ENCODE assay signal across 17 cellular contexts in genomic region chr3:126481808-126482502, GRCh38. TPM values are rescaled to one million over a fixed set of nuclear protein-coding genes. Genes with fewer than 3 reads are reported as not detected.
A peak's percentile ranks its signal among the peaks of the same experiment; 100 is the strongest.
DNase-seq lines count a peak whose midpoint lies in the region; TF ChIP-seq lines count a peak whose summit lies in the region.
"Had no signal": no experiment of that assay in that cellular context is flagged by ENCODE, and none has a peak within 500 bp of the region (broad histone marks: within the 10 kb centered on the region; RNA-seq: fewer than 3 reads in every experiment).

No MANE protein-coding gene starts in this region.

- no peak for TF ChIP-seq EP300 in SK-N-SH (IDR thresholded peaks at IDR 0.05; ENCODE audit: borderline replicate concordance in 1 of 2, low read depth in 1 of 2, low read length in 1 of 2)

- TF ChIP-seq CTCF in SK-N-SH (IDR thresholded peaks at IDR 0.05) (no peak), testis (IDR thresholded peaks at IDR 0.05) (no peak), GM10248 (IDR thresholded peaks at IDR 0.05; ENCODE audit: control extremely low read depth, extremely low read depth, low read depth, missing control alignments) (no peak)

- POLR2A ChIA-PET in SK-N-SH (lab: Yijun Ruan, JAX) = interaction anchor here (1.0 kb wide), 1 partner anchor 9 kb away, joined by 3 read pairs; no protein-coding TSS in a partner anchor
- POLR2A ChIA-PET in GM10248 (lab: Yijun Ruan, JAX) = no interaction called here

- peak overlapping the region; percentile 20 for H3K27ac Mint-ChIP-seq in activated CD4-positive, alpha-beta T cell treated with anti-CD3 and anti-CD28 coated beads, Interleukin-2, amount 10 ng/mL, durations not matched to agents 24 days and 14 days
- H3K27ac Mint-ChIP-seq: activated CD4-positive, alpha-beta T cell treated with anti-CD3 and anti-CD28 coated beads, Interleukin-2, amount 10 ng/mL, durations not matched to agents 7 days and 5 days; endodermal cell had no signal

- TF ChIP-seq RAD21 in SK-N-SH (IDR thresholded peaks at IDR 0.05; ENCODE audit: low read length) = no peak

- no peak for TF ChIP-seq POLR2A in testis (IDR thresholded peaks at IDR 0.05)

- CTCF ChIA-PET in SK-N-SH (lab: Yijun Ruan, JAX) = interaction anchor here (1.0 kb wide), 1 partner anchor 41 kb away, joined by 3 read pairs; no protein-coding TSS in a partner anchor
- CTCF ChIA-PET in GM10248 (lab: Yijun Ruan, JAX) = interaction anchor here (1.5 kb wide), 1 partner anchor 31 kb away, joined by 4 read pairs; no protein-coding TSS in a partner anchor

- no peak overlapping the region for H3K4me3 ChIP-seq in SK-N-SH (ENCODE audit: low read depth in 2 of 2, low read length in 1 of 2)
- H3K4me3 ChIP-seq in testis = no peak overlapping the region
- H3K4me3 ChIP-seq: A549, body of pancreas had no signal

- intact Hi-C loops in activated CD4-positive, alpha-beta T cell treated with anti-CD3 and anti-CD28 coated beads, Interleukin-2, amount 10 ng/mL, durations not matched to agents 24 days and 14 days (cut with micrococcal nuclease) = no loop called here
- intact Hi-C loops in testis (cut with DNase I; ENCODE audit: low total_unique reads) = no loop called here

- H3K79me2 ChIP-seq in SK-N-SH (ENCODE audit: insufficient read depth) = no peaks in the 10 kb centered on the region

- H3K9ac ChIP-seq in SK-N-SH = no peak overlapping the region

- H3K27me3 ChIP-seq in SK-N-SH (ENCODE audit: insufficient read depth) (no peaks in the 10 kb centered on the region), testis (no peaks in the 10 kb centered on the region)
- H3K27me3 ChIP-seq: body of pancreas, neutrophil had no signal

- H3K4me2 ChIP-seq in SK-N-SH = no peak overlapping the region
- H3K4me2 ChIP-seq: A549 had no signal

- H3K9me3 ChIP-seq in SK-N-SH (no peaks in the 10 kb centered on the region), testis (no peaks in the 10 kb centered on the region)
- H3K9me3 ChIP-seq: A549, body of pancreas, neutrophil had no signal

- H3K9me3 Mint-ChIP-seq in activated CD4-positive, alpha-beta T cell treated with anti-CD3 and anti-CD28 coated beads, Interleukin-2, amount 10 ng/mL, durations not matched to agents 24 days and 14 days = no peaks in the 10 kb centered on the region
- H3K9me3 Mint-ChIP-seq: activated CD4-positive, alpha-beta T cell treated with anti-CD3 and anti-CD28 coated beads, Interleukin-2, amount 10 ng/mL, durations not matched to agents 7 days and 5 days; endodermal cell had no signal

- H3K36me3 Mint-ChIP-seq in activated CD4-positive, alpha-beta T cell treated with anti-CD3 and anti-CD28 coated beads, Interleukin-2, amount 10 ng/mL, durations not matched to agents 24 days and 14 days (ENCODE audit: low read depth) = no peaks in the 10 kb centered on the region

- peaks cover 6% of the 10 kb centered on the region for H3F3A ChIP-seq in SK-N-SH (replicated peaks; ENCODE audit: insufficient read depth)

- H3K27ac ChIP-seq in SK-N-SH (ENCODE audit: low read depth in 2 of 2, low read length in 1 of 2) (peak overlapping the region in 1 of 2 experiments; percentile 80; a peak in 2 of 4 replicates), testis (no peak overlapping the region)
- H3K27ac ChIP-seq: A549, body of pancreas, neutrophil had no signal

- H3K4me1 ChIP-seq in SK-N-SH (ENCODE audit: control insufficient read depth in 1 of 2, insufficient read depth in 2 of 2, low read depth in 1 of 2, low read length in 1 of 2) = peaks cover 0 to 34% of the 10 kb centered on the region in 2 experiments; a peak in 1 of 4 replicates
- H3K4me1 ChIP-seq in testis = peaks cover 1% of the 10 kb centered on the region
- H3K4me1 ChIP-seq: A549, body of pancreas had no signal

- peaks cover 10% of the 10 kb centered on the region for H3K4me1 Mint-ChIP-seq in activated CD4-positive, alpha-beta T cell treated with anti-CD3 and anti-CD28 coated beads, Interleukin-2, amount 10 ng/mL, durations not matched to agents 24 days and 14 days

- H3K27me3 Mint-ChIP-seq in activated CD4-positive, alpha-beta T cell treated with anti-CD3 and anti-CD28 coated beads, Interleukin-2, amount 10 ng/mL, durations not matched to agents 24 days and 14 days = peaks cover 3% of the 10 kb centered on the region
- H3K27me3 Mint-ChIP-seq: activated CD4-positive, alpha-beta T cell treated with anti-CD3 and anti-CD28 coated beads, Interleukin-2, amount 10 ng/mL, durations not matched to agents 7 days and 5 days had no signal

- H4K20me1 ChIP-seq in SK-N-SH (ENCODE audit: insufficient read depth) = no peaks in the 10 kb centered on the region

- 70% methylated on average over 13 of the region's 16 CpGs for WGBS in SK-N-SH (ENCODE audit: low lambda C conversion rate)
- 75 to 82% methylated on average over 11 to 16 of the region's 16 CpGs for whole genome bisulfite sequencing in testis, 2 donors

- DNase-seq in activated CD4-positive, alpha-beta T cell treated with anti-CD3 and anti-CD28 coated beads, Interleukin-2, amount 10 ng/mL, durations not matched to agents 24 days and 14 days = no peak
- no peak for DNase-seq in activated CD4-positive, alpha-beta T cell treated with anti-CD3 and anti-CD28 coated beads, Interleukin-2, amount 50 U/mL, for 1 hour
- peak; percentile 77 for DNase-seq in SK-N-SH
- DNase-seq in glomerular visceral epithelial cell (ENCODE audit: extremely low spot score) = peak; percentile 68
- peak; percentile 48 for DNase-seq in testis
- no peak for DNase-seq in GM10248 (ENCODE audit: extremely low spot score)
- DNase-seq in NCI-H2029 treated with DMSO at 0.1 percent for 48 hours (lab: John Stamatoyannopoulos, UW) = no peak
- no peak for DNase-seq in NCI-H1930 (lab: John Stamatoyannopoulos, UW)
- DNase-seq: activated CD4-positive, alpha-beta T cell treated with anti-CD3 and anti-CD28 coated beads, Interleukin-2, amount 10 ng/mL, durations not matched to agents 7 days and 5 days; activated effector memory CD4-positive, alpha-beta T cell treated with Interleukin-2 at 50 U/mL for 16 hours; endodermal cell; PC-3 had no signal

- H3K9me2 ChIP-seq in SK-N-SH = no peaks in the 10 kb centered on the region

- H3K36me3 ChIP-seq in SK-N-SH (replicated peaks in 1 of 2; ENCODE audit: control insufficient read depth in 1 of 2, insufficient read depth in 2 of 2, low read length in 1 of 2) (no peaks in the 10 kb centered on the region), testis (ENCODE audit: low read depth, missing control alignments) (no peaks in the 10 kb centered on the region)
- H3K36me3 ChIP-seq: neutrophil had no signal

- no peak overlapping the region for H2AFZ ChIP-seq in SK-N-SH (ENCODE audit: low read depth)

- no peak overlapping the region for H3K4me3 Mint-ChIP-seq in activated CD4-positive, alpha-beta T cell treated with anti-CD3 and anti-CD28 coated beads, Interleukin-2, amount 10 ng/mL, durations not matched to agents 24 days and 14 days
- H3K4me3 Mint-ChIP-seq: activated CD4-positive, alpha-beta T cell treated with anti-CD3 and anti-CD28 coated beads, Interleukin-2, amount 10 ng/mL, durations not matched to agents 7 days and 5 days; endodermal cell had no signal

TF ChIP-seq in SK-N-SH, 30 proteins besides CTCF, POLR2A, EP300 and RAD21 (continues in another document):
- TF ChIP-seq MEF2A (IDR thresholded peaks at IDR 0.05; ENCODE audit: borderline replicate concordance, low read depth) (no peak), RXRA (IDR thresholded peaks at IDR 0.05; ENCODE audit: borderline replicate concordance, low read depth) (no peak), EZH2phosphoT487 (IDR thresholded peaks at IDR 0.05; ENCODE audit: borderline replicate concordance, low read depth) (no peak), GATA2 (CRISPR knock-in tag; IDR thresholded peaks at IDR 0.05) (no peak), IRF3 (IDR thresholded peaks at IDR 0.05; ENCODE audit: low read depth, low read length) (no peak)

RNA-seq across cellular contexts. Expression of gene ZXDC, which starts 6.3 kb away (rescaled TPM):
- total RNA-seq in activated CD4-positive, alpha-beta T cell treated with anti-CD3 and anti-CD28 coated beads, Interleukin-2, amount 10 ng/mL, durations not matched to agents 24 days and 14 days = 29.2 and 29.4 TPM in 2 replicates
- polyA plus RNA-seq in SK-N-SH (2012; rRNA removed) (8.5 and 9.1 TPM in 2 replicates), testis (ENCODE audit: insufficient read depth, low read depth, low replicate concordance) (25.6 TPM)
- 4.4 and 6.4 TPM in 2 replicates for polyA plus RNA-seq in SK-N-SH (2012; cell fraction: cytosol; rRNA removed)
- 25.7 and 27.7 TPM in 2 replicates for polyA plus RNA-seq in SK-N-SH (2012; cell fraction: nucleus; rRNA removed)
- total RNA-seq in testis = 10 to 100 TPM; 78.9 to 80.3 TPM

RNA-seq across cellular contexts. Expression of gene UROC1, which starts 35.6 kb away (rescaled TPM):
- not detected in 2 replicates for total RNA-seq in activated CD4-positive, alpha-beta T cell treated with anti-CD3 and anti-CD28 coated beads, Interleukin-2, amount 10 ng/mL, durations not matched to agents 24 days and 14 days
- polyA plus RNA-seq in SK-N-SH (2012; rRNA removed) (not detected in 2 replicates), testis (ENCODE audit: insufficient read depth, low read depth, low replicate concordance) (0.34 TPM)
- polyA plus RNA-seq in SK-N-SH (2012; cell fraction: cytosol; rRNA removed) = not detected in 2 replicates
- 0.05 TPM in 1 of 2 replicates, not detected in the other for polyA plus RNA-seq in SK-N-SH (2012; cell fraction: nucleus; rRNA removed)
- 1 to 10 TPM in 1 of 2 donors, under 1 TPM in 1; 0.25 to 1.0 TPM for total RNA-seq in testis
- total RNA-seq: activated CD4-positive, alpha-beta T cell treated with anti-CD3 and anti-CD28 coated beads, Interleukin-2, amount 10 ng/mL, durations not matched to agents 7 days and 5 days; body of pancreas; endodermal cell; lower leg skin; PC-3; T-helper 2 cell treated with Interferon-gamma antibody and Interleukin-4, amounts not matched to agents 100 ng/mL and 5 ng/mL, for 36 hours had no signal
- polyA plus RNA-seq: A549 had no signal

RNA-seq across cellular contexts. Expression of gene CHST13, which starts 42.0 kb away (rescaled TPM):
- not detected in 2 replicates for total RNA-seq in activated CD4-positive, alpha-beta T cell treated with anti-CD3 and anti-CD28 coated beads, Interleukin-2, amount 10 ng/mL, durations not matched to agents 24 days and 14 days
- polyA plus RNA-seq in SK-N-SH (2012; rRNA removed) = 0.37 and 0.41 TPM in 2 replicates
- 0.26 and 0.37 TPM in 2 replicates for polyA plus RNA-seq in SK-N-SH (2012; cell fraction: cytosol; rRNA removed)
- polyA plus RNA-seq in SK-N-SH (2012; cell fraction: nucleus; rRNA removed) = 0.48 and 0.76 TPM in 2 replicates
- total RNA-seq in testis = 10 to 100 TPM; 13.3 to 21.7 TPM
- polyA plus RNA-seq in testis (ENCODE audit: insufficient read depth, low read depth, low replicate concordance) = 21.4 TPM
- total RNA-seq: activated CD4-positive, alpha-beta T cell treated with anti-CD3 and anti-CD28 coated beads, Interleukin-2, amount 10 ng/mL, durations not matched to agents 7 days and 5 days; PC-3; T-helper 2 cell treated with Interferon-gamma antibody and Interleukin-4, amounts not matched to agents 100 ng/mL and 5 ng/mL, for 36 hours had no signal

Comparison
In these comparisons a context has a peak if more than half of its experiments do, and no peak if none do; other contexts are left out.
1. DNase-seq: peak in SK-N-SH (single experiment), glomerular visceral epithelial cell (single experiment) and testis (single experiment); none in activated CD4-positive, alpha-beta T cell treated with anti-CD3 and anti-CD28 coated beads, Interleukin-2, amount 10 ng/mL, durations not matched to agents 24 days and 14 days (single experiment), activated CD4-positive, alpha-beta T cell treated with anti-CD3 and anti-CD28 coated beads, Interleukin-2, amount 50 U/mL, for 1 hour (single experiment), GM10248 (single experiment), NCI-H2029 treated with DMSO at 0.1 percent for 48 hours (single experiment) and NCI-H1930 (0 of 2).
2. RNA of gene CHST13, which starts 42.0 kb away (total RNA-seq): 13.3 to 21.7 TPM in testis; not detected in activated CD4-positive, alpha-beta T cell treated with anti-CD3 and anti-CD28 coated beads, Interleukin-2, amount 10 ng/mL, durations not matched to agents 24 days and 14 days; every median in the first group is over 10 times any median in the second.